Comparison of ENCODE assay signal across 9 cellular contexts in genomic region chr1:223765036-223765718, GRCh38. TPM values are rescaled to one million over a fixed set of nuclear protein-coding genes. Genes with fewer than 3 reads are reported as not detected.
DNase-seq lines count a peak whose midpoint lies in the region; ATAC-seq and TF ChIP-seq lines count a peak whose summit lies in the region.
"Had no signal": no experiment of that assay in that cellular context is flagged by ENCODE, and none has a peak within 500 bp of the region (broad histone marks: within the 10 kb centered on the region; RNA-seq: fewer than 3 reads in every experiment).

No MANE protein-coding gene starts in this region.

- no peaks in the 10 kb centered on the region for H3K27me3 ChIP-seq in HUES48 (ENCODE audit: control insufficient read depth, insufficient read depth, low read length)
- H3K27me3 ChIP-seq in skeletal muscle tissue (ENCODE audit: control insufficient read depth in 3 of 3, insufficient read depth in 3 of 3, low read length in 3 of 3) = no peaks in the 10 kb centered on the region
- H3K27me3 ChIP-seq in H9 (ENCODE audit: insufficient read depth, low read length) = no peaks in the 10 kb centered on the region

- H2BK5ac ChIP-seq in H9 (ENCODE audit: insufficient read length, low read length) = no peak overlapping the region

- H3K18ac ChIP-seq in H9 (ENCODE audit: insufficient read length, low read depth, low read length) = no peak overlapping the region

- H3K4me1 ChIP-seq in HUES48 (ENCODE audit: control insufficient read depth, insufficient read depth, low read length) (no peaks in the 10 kb centered on the region), skeletal muscle tissue (ENCODE audit: control insufficient read depth in 3 of 3, insufficient read depth in 3 of 3, low read length in 3 of 3) (peaks cover 9 to 14% (median 10%) of the 10 kb centered on the region in 3 donors), H9 (ENCODE audit: insufficient read depth, low read length) (no peaks in the 10 kb centered on the region)

- H3K9me3 ChIP-seq in HUES48 (ENCODE audit: control insufficient read depth, insufficient read depth, low read length) = no peaks in the 10 kb centered on the region
- H3K9me3 ChIP-seq in skeletal muscle tissue (ENCODE audit: control insufficient read depth in 3 of 3, low read length in 3 of 3) = no peaks in the 10 kb centered on the region
- no peaks in the 10 kb centered on the region for H3K9me3 ChIP-seq in H9 (ENCODE audit: control insufficient read depth, low read depth, low read length)

- peaks cover 7% of the 10 kb centered on the region; the same call in 1 of the 2 replicates for H3K36me3 ChIP-seq in HUES48 (ENCODE audit: control insufficient read depth, insufficient read depth, low read length)
- peaks cover 46 to 64% (median 47%) of the 10 kb centered on the region in 3 donors for H3K36me3 ChIP-seq in skeletal muscle tissue (ENCODE audit: control insufficient read depth in 3 of 3, insufficient read depth in 3 of 3, low read length in 3 of 3)

- no peak overlapping the region for H3K56ac ChIP-seq in H9 (ENCODE audit: insufficient read length, low read depth, low read length)

- H4K20me1 ChIP-seq in H9 (ENCODE audit: control insufficient read depth, insufficient read depth, insufficient read length) = no peaks in the 10 kb centered on the region

- no peak overlapping the region for H3K23ac ChIP-seq in H9 (ENCODE audit: insufficient read length, low read depth, low read length)

- H3K27me3 Mint-ChIP-seq in H9 (ENCODE audit: low read depth) = no peaks in the 10 kb centered on the region

- H3K4ac ChIP-seq in H9 (ENCODE audit: low read depth, low read length) = no peak overlapping the region

- no peak overlapping the region for H2BK20ac ChIP-seq in H9 (ENCODE audit: low read depth, low read length, poor library complexity, severe bottlenecking)

- no peaks in the 10 kb centered on the region for H3K79me1 ChIP-seq in H9 (ENCODE audit: insufficient read depth, low read depth, low read length, poor library complexity, severe bottlenecking)

- H2BK12ac ChIP-seq in H9 (ENCODE audit: insufficient read length, low read depth, low read length) = no peak overlapping the region

- H3K4me2 ChIP-seq in H9 (ENCODE audit: insufficient read depth, insufficient read length, low read length) = no peak overlapping the region

- H3T11ph ChIP-seq in H9 (ENCODE audit: low read length) = no peak overlapping the region

- H3K4me3 ChIP-seq in HUES48 (ENCODE audit: low read depth, low read length) (no peak overlapping the region), skeletal muscle tissue (ENCODE audit: low read length in 3 of 3) (no peak overlapping the region)

- H3K9me3 Mint-ChIP-seq in H9 = peaks cover 3 to 4% of the 10 kb centered on the region in 2 experiments; a peak in 3 of 5 replicates

- DNase-seq in amygdala (lab: John Stamatoyannopoulos, UW) (peak in 51 of 56 donors; percentile 22 to 86 (median 59)), iris pigment epithelial cell (ENCODE audit: low read depth) (peak; percentile 68), H9 (no peak)
- DNase-seq in activated CD8-positive, alpha-beta memory T cell treated with anti-CD3 and anti-CD28 coated beads, Interleukin-2, amount 50 U/mL, for 4 hours = no peak
- DNase-seq in activated T-cell treated with anti-CD3 and anti-CD28 coated beads, Interleukin-2, amount 50 U/mL, for 48 hours = no peak
- DNase-seq: HCEC 1CT had no signal

- H3K14ac ChIP-seq in H9 (ENCODE audit: insufficient read depth, low read length) = no peak overlapping the region

- no peak overlapping the region for H2AK5ac ChIP-seq in H9 (ENCODE audit: insufficient read length, low read length)

- no peak overlapping the region for H3K4me3 Mint-ChIP-seq in H9

- H3K9ac ChIP-seq in HUES48 (ENCODE audit: low read depth, low read length) = no peak overlapping the region
- H3K9ac ChIP-seq in skeletal muscle tissue (ENCODE audit: low read depth in 1 of 3, low read length in 3 of 3) = peak overlapping the region in 1 of 3 donors; percentile 55
- no peak overlapping the region for H3K9ac ChIP-seq in H9 (ENCODE audit: extremely low read depth, insufficient read length, low read length)

- H3K27ac ChIP-seq in HUES48 (ENCODE audit: low read depth, low read length) = peak overlapping the region; percentile 6
- H3K27ac ChIP-seq in skeletal muscle tissue (ENCODE audit: low read depth, low read length) = peak overlapping the region; percentile 19
- no peak overlapping the region for H3K27ac ChIP-seq in H9 (ENCODE audit: insufficient read length, low read depth, low read length)

- H2AFZ ChIP-seq in H9 (ENCODE audit: low read length) = no peak overlapping the region

- H2BK15ac ChIP-seq in H9 (ENCODE audit: low read depth, low read length) = no peak overlapping the region

- no peaks in the 10 kb centered on the region; a peak in 1 of 4 replicates for H3K4me1 Mint-ChIP-seq in H9

- H3K36me3 Mint-ChIP-seq in H9 (ENCODE audit: insufficient read depth in 1 of 3, low read depth in 3 of 3) = peaks cover 14 to 31% (median 21%) of the 10 kb centered on the region in 3 experiments

- no peak overlapping the region for H4K91ac ChIP-seq in H9 (ENCODE audit: insufficient read length, low read depth, low read length)

- H4K8ac ChIP-seq in H9 (replicated peaks; ENCODE audit: insufficient read length, low read depth, low read length) = no peak overlapping the region

- H3K23me2 ChIP-seq in H9 (ENCODE audit: insufficient read length, low read depth, low read length, poor library complexity, severe bottlenecking) = no peaks in the 10 kb centered on the region

- no peak overlapping the region for H2BK120ac ChIP-seq in H9 (ENCODE audit: low read depth, low read length, poor library complexity, severe bottlenecking)

- no peak overlapping the region for H4K5ac ChIP-seq in H9 (ENCODE audit: insufficient read length, low read depth, low read length)

- H3K79me2 ChIP-seq in H9 (ENCODE audit: insufficient read depth, low read length) = no peaks in the 10 kb centered on the region

- no peak for ATAC-seq in HG02973 (IDR thresholded peaks at IDR 0.05; ENCODE audit: unreplicated experiment)

- TF ChIP-seq CTCF in H9 (conservative IDR thresholded peaks at IDR 0.05) = no peak

- no peak overlapping the region for H3K27ac Mint-ChIP-seq in H9

- no CpG with 5 or more reads among the region's 9 CpGs for WGBS in H9 (ENCODE audit: extremely low coverage, insufficient read length, low lambda C conversion rate)

RNA-seq across cellular contexts. Expression of gene CAPN2, which starts 52.8 kb away (rescaled TPM):
- 78.8 TPM for total RNA-seq in skeletal muscle tissue
- total RNA-seq in H9 (2021) = 31.3 and 32.2 TPM in 2 replicates

Comparison
In these comparisons a context has a peak if more than half of its experiments do, and no peak if none do; other contexts are left out.
1. DNase-seq: peak in amygdala (51 of 56) and iris pigment epithelial cell (single experiment); none in H9 (single experiment), activated CD8-positive, alpha-beta memory T cell treated with anti-CD3 and anti-CD28 coated beads, Interleukin-2, amount 50 U/mL, for 4 hours (single experiment) and activated T-cell treated with anti-CD3 and anti-CD28 coated beads, Interleukin-2, amount 50 U/mL, for 48 hours (0 of 2).